Comparison of ENCODE assay signal across 1 cellular context in genomic region chr16:54287758-54288591, GRCh38.
A peak's percentile ranks its signal among the peaks of the same experiment; 100 is the strongest.
TF ChIP-seq lines count a peak whose summit lies in the region.

No MANE protein-coding gene starts in this region.

TF ChIP-seq in H1, 55 proteins besides CTCF, POLR2A, EP300 and RAD21 (continued from another document):
- TF ChIP-seq ZNF274 (IDR thresholded peaks at IDR 0.05; ENCODE audit: borderline replicate concordance, extremely low read depth, low read length), result no peak
- TF ChIP-seq TEAD4 (IDR thresholded peaks at IDR 0.05; ENCODE audit: low read depth, low read length), result no peak
- TF ChIP-seq CHD7 (IDR thresholded peaks at IDR 0.05; ENCODE audit: insufficient replicate concordance, low read length), result no peak
- TF ChIP-seq CHD2 (IDR thresholded peaks at IDR 0.05; ENCODE audit: low read length), result no peak
- TF ChIP-seq SIRT6 (IDR thresholded peaks at IDR 0.05; ENCODE audit: low read length), result no peak
- no peak for TF ChIP-seq GTF2F1 (IDR thresholded peaks at IDR 0.05; ENCODE audit: borderline replicate concordance, low read depth, low read length)
- no peak for TF ChIP-seq SP4 (IDR thresholded peaks at IDR 0.05; ENCODE audit: low read length)
- no peak for TF ChIP-seq ASH2L (IDR thresholded peaks at IDR 0.05; ENCODE audit: low read length)
- peak; percentile 92 for TF ChIP-seq RNF2 (IDR thresholded peaks at IDR 0.05; ENCODE audit: borderline replicate concordance, low read depth, low read length, missing control alignments, poor library complexity, severe bottlenecking)
- peak; percentile 86 for TF ChIP-seq EZH2 (IDR thresholded peaks at IDR 0.05; ENCODE audit: low read depth, low read length, severe bottlenecking)
- TF ChIP-seq JUN (IDR thresholded peaks at IDR 0.05; ENCODE audit: low read depth, low read length), result no peak
- no peak for TF ChIP-seq KDM4A (IDR thresholded peaks at IDR 0.05; ENCODE audit: low read depth, low read length, severe bottlenecking)
- TF ChIP-seq TCF12 (IDR thresholded peaks at IDR 0.05; ENCODE audit: low read depth, low read length), result no peak
- no peak for TF ChIP-seq POU5F1 (IDR thresholded peaks at IDR 0.05; ENCODE audit: low read depth, low read length)
- no peak for TF ChIP-seq CTBP2 (IDR thresholded peaks at IDR 0.05; ENCODE audit: borderline replicate concordance, insufficient read depth, insufficient read length, low read length)
- no peak for TF ChIP-seq BRCA1 (IDR thresholded peaks at IDR 0.05; ENCODE audit: low read depth, low read length)
- TF ChIP-seq EGR1 (IDR thresholded peaks at IDR 0.05; ENCODE audit: borderline replicate concordance, low read depth, low read length), result no peak
- TF ChIP-seq CBX8 (IDR thresholded peaks at IDR 0.05; ENCODE audit: borderline replicate concordance, low read depth, low read length), result peak; percentile 17; the same call in 1 of the 2 replicates
- no peak for TF ChIP-seq MAX (IDR thresholded peaks at IDR 0.05)
- TF ChIP-seq KDM1A (IDR thresholded peaks at IDR 0.05; ENCODE audit: borderline replicate concordance, low read length), result no peak
- TF ChIP-seq NANOG (IDR thresholded peaks at IDR 0.05; ENCODE audit: insufficient read depth, low read depth, low read length, poor library complexity, severe bottlenecking), result no peak
- no peak for TF ChIP-seq CEBPB (IDR thresholded peaks at IDR 0.05; ENCODE audit: low read depth, low read length)
- TF ChIP-seq FOSL1 (IDR thresholded peaks at IDR 0.05; ENCODE audit: insufficient read depth, low read depth, low read length), result no peak
